8 cellular contexts compared by ENCODE assay signal in the genomic region with DNA sequence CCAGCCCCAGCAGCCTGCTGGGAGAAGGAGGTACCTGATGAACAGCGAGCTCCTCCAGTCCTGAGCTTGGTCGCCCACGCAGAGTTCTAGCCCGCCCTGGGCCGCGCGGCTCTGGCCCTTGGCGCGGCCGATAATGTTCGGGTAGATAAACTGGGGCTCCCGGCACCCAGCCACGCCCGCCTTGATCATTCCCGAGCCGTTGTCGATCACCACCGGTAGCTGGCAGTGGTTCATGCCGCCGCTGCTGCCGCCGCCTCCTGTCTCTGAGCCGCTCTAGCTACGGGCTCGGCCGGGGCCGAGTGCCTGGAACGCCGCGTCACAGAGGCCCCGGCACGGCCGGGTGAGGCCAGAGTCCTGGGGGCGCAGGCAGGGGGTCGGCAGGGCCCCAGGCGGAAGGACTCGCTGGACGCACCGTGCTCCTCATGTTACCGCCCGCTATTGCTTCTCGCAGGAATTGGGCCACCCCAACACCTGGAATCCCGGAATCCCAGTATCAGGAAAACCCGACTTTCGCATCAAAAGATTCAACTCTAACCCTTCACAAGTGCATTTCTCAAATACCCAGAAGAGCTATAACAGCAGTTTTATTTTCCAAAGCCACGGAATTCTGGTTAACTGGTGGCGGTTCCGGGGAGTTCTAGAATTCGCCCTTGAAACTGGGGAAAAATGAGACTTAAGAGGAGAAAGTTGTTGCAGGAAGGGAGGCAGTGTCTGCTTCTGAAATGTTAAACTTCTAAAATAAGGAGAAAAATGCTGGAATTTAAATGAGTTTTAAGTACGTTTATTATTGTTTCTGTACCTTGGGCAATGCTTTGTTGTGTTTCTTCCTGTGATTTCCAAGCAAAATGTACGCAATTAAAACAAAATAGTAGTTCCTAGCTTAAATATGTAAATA. TPM values are rescaled to one million over a fixed set of nuclear protein-coding genes. Genes with fewer than 3 reads are reported as not detected.
DNase-seq lines count a peak whose midpoint lies in the region; ATAC-seq and TF ChIP-seq lines count a peak whose summit lies in the region.

A gene (minus strand): TSS at position 275 of the 895 bp plus-strand sequence. CDS start 41 bp downstream, at position 234.

- H3K9me3 ChIP-seq in OCI-LY1 (ENCODE audit: low read length) (no peaks in the 10 kb centered on the region), muscle layer of duodenum (ENCODE audit: control insufficient read depth in 1 of 2, low read length in 2 of 2) (no peaks in the 10 kb centered on the region)

- no peaks in the 10 kb centered on the region for H3K9me2 ChIP-seq in OCI-LY1 (ENCODE audit: low read depth, low read length)

- no peaks in the 10 kb centered on the region for H3K27me3 Mint-ChIP-seq in activated T-cell treated with anti-CD3 and anti-CD28 coated beads, Interleukin-2, amount 50 U/mL, for 72 hours (ENCODE audit: low read depth)
- no peaks in the 10 kb centered on the region for H3K27me3 Mint-ChIP-seq in stimulated activated naive B cell treated with anti-CD40 and anti-IgM and Interleukin-4, amounts not matched to agents 10 μg/mL and 1 μg/mL and 100 μg/mL, for 72 hours

- H3K4me1 ChIP-seq in OCI-LY1 (ENCODE audit: insufficient read depth, low read length, severe bottlenecking) (peaks cover 18% of the 10 kb centered on the region), muscle layer of duodenum (ENCODE audit: control insufficient read depth in 1 of 2, insufficient read depth in 2 of 2, low read length in 2 of 2) (peaks cover 7 to 8% of the 10 kb centered on the region in 2 donors)

- peak; percentile 11; the same call in 1 of the 2 replicates for TF ChIP-seq CTCF in OCI-LY1 (IDR thresholded peaks at IDR 0.05; ENCODE audit: low read length)

- peak within 1 kb of the TSS; percentile 91 for H2AFZ ChIP-seq in OCI-LY1 (ENCODE audit: low read length)

- H3K4me2 ChIP-seq in OCI-LY1 (ENCODE audit: low read length): peak within 1 kb of the TSS; percentile 72

- H3K27ac ChIP-seq in OCI-LY1 (ENCODE audit: low read depth, low read length, poor library complexity, severe bottlenecking): peak within 1 kb of the TSS; percentile 79
- peak within 1 kb of the TSS; percentile 89 for H3K27ac ChIP-seq in muscle layer of duodenum (ENCODE audit: low read length)

- H3K4me1 Mint-ChIP-seq in activated T-cell treated with anti-CD3 and anti-CD28 coated beads, Interleukin-2, amount 50 U/mL, for 72 hours (ENCODE audit: low read depth): peaks cover 23% of the 10 kb centered on the region
- H3K4me1 Mint-ChIP-seq in stimulated activated naive B cell treated with anti-CD40 and anti-IgM and Interleukin-4, amounts not matched to agents 10 μg/mL and 1 μg/mL and 100 μg/mL, for 72 hours: peaks cover 11 to 23% of the 10 kb centered on the region in 2 donors

- DNase-seq in NCI-H2107 treated with DMSO at 0.1 percent for 48 hours (lab: John Stamatoyannopoulos, UW; ENCODE audit: unreplicated experiment) (peak; percentile 64), NCI-H2107 (lab: John Stamatoyannopoulos, UW) (no peak), fibroblast of gingiva (ENCODE audit: low read depth) (peak; percentile 63)
- DNase-seq in activated T-cell treated with anti-CD3 and anti-CD28 coated beads, Interleukin-2, amount 50 U/mL, for 72 hours: peak; percentile 73 to 74
- DNase-seq in stimulated activated naive B cell treated with anti-CD40 and anti-IgM and Interleukin-4, amounts not matched to agents 10 μg/mL and 1 μg/mL and 100 μg/mL, for 72 hours: peak; percentile 64

- peak within 1 kb of the TSS; percentile 64 for H3K4me3 ChIP-seq in OCI-LY1 (ENCODE audit: low read depth, low read length, poor library complexity, severe bottlenecking)
- H3K4me3 ChIP-seq in muscle layer of duodenum (ENCODE audit: low read depth in 1 of 2, low read length in 2 of 2): peak within 1 kb of the TSS; percentile 78 to 94

- peaks cover 12% of the 10 kb centered on the region for H3K79me2 ChIP-seq in OCI-LY1 (ENCODE audit: insufficient read depth, low read length)

- peaks cover 0 to 2% of the 10 kb centered on the region in 2 donors for H3K9me3 Mint-ChIP-seq in activated T-cell treated with anti-CD3 and anti-CD28 coated beads, Interleukin-2, amount 50 U/mL, for 72 hours
- H3K9me3 Mint-ChIP-seq in stimulated activated naive B cell treated with anti-CD40 and anti-IgM and Interleukin-4, amounts not matched to agents 10 μg/mL and 1 μg/mL and 100 μg/mL, for 72 hours: no peaks in the 10 kb centered on the region

- no peaks in the 10 kb centered on the region for H3K27me3 ChIP-seq in OCI-LY1 (ENCODE audit: insufficient read depth, low read length)
- no peaks in the 10 kb centered on the region for H3K27me3 ChIP-seq in muscle layer of duodenum (ENCODE audit: low read depth, low read length)

- no peaks in the 10 kb centered on the region for H4K20me1 ChIP-seq in OCI-LY1 (ENCODE audit: insufficient read depth, low read length)

- peak; percentile 21 for ATAC-seq in HG03175 (IDR thresholded peaks at IDR 0.05; ENCODE audit: unreplicated experiment)
- peak; percentile 24 to 26 for ATAC-seq in activated T-cell treated with anti-CD3 and anti-CD28 coated beads, Interleukin-2, amount 50 U/mL, for 72 hours (replicated peaks in 1 of 2)
- peak; percentile 26 to 31 for ATAC-seq in stimulated activated naive B cell treated with anti-CD40 and anti-IgM and Interleukin-4, amounts not matched to agents 10 μg/mL and 1 μg/mL and 100 μg/mL, for 72 hours (replicated peaks)

- H3F3A ChIP-seq in OCI-LY1 (ENCODE audit: insufficient read depth, low read length): peaks cover 43% of the 10 kb centered on the region

- peaks cover 0 to 6% of the 10 kb centered on the region in 2 donors for H3K36me3 Mint-ChIP-seq in activated T-cell treated with anti-CD3 and anti-CD28 coated beads, Interleukin-2, amount 50 U/mL, for 72 hours (ENCODE audit: insufficient read depth in 2 of 2)
- peaks cover 8 to 34% of the 10 kb centered on the region in 2 donors for H3K36me3 Mint-ChIP-seq in stimulated activated naive B cell treated with anti-CD40 and anti-IgM and Interleukin-4, amounts not matched to agents 10 μg/mL and 1 μg/mL and 100 μg/mL, for 72 hours

- H3K36me3 ChIP-seq in OCI-LY1 (ENCODE audit: insufficient read depth, low read length) (peaks cover 4% of the 10 kb centered on the region; the same call in 1 of the 2 replicates), muscle layer of duodenum (ENCODE audit: control insufficient read depth in 1 of 2, insufficient read depth in 2 of 2, low read length in 2 of 2) (peaks cover 0 to 16% of the 10 kb centered on the region in 2 donors)

- H3K9ac ChIP-seq in OCI-LY1 (ENCODE audit: low read length): peak within 1 kb of the TSS; percentile 73

- peak within 1 kb of the TSS; percentile 88 to 94 for H3K4me3 Mint-ChIP-seq in activated T-cell treated with anti-CD3 and anti-CD28 coated beads, Interleukin-2, amount 50 U/mL, for 72 hours
- H3K4me3 Mint-ChIP-seq in stimulated activated naive B cell treated with anti-CD40 and anti-IgM and Interleukin-4, amounts not matched to agents 10 μg/mL and 1 μg/mL and 100 μg/mL, for 72 hours: peak within 1 kb of the TSS; percentile 89

- peak within 1 kb of the TSS; percentile 77 for H3K27ac Mint-ChIP-seq in activated T-cell treated with anti-CD3 and anti-CD28 coated beads, Interleukin-2, amount 50 U/mL, for 72 hours
- H3K27ac Mint-ChIP-seq in stimulated activated naive B cell treated with anti-CD40 and anti-IgM and Interleukin-4, amounts not matched to agents 10 μg/mL and 1 μg/mL and 100 μg/mL, for 72 hours: peak within 1 kb of the TSS; percentile 92

RNA-seq across cellular contexts. Expression of the gene that starts here (rescaled TPM):
- total RNA-seq in activated T-cell treated with anti-CD3 and anti-CD28 coated beads, Interleukin-2, amount 50 U/mL, for 72 hours: under 1 TPM; 0.26 to 0.46 TPM

Comparison
In these comparisons a context has a peak if more than half of its experiments do, and no peak if none do; other contexts are left out.
1. Peak in DNase-seq and ATAC-seq in activated T-cell treated with anti-CD3 and anti-CD28 coated beads, Interleukin-2, amount 50 U/mL, for 72 hours; RNA of the gene not detected or under 1 TPM.